Comparison of ENCODE assay signal across 19 cellular contexts in genomic region chr2:182726473-182726872, GRCh38. TPM values are rescaled to one million over a fixed set of nuclear protein-coding genes. Genes with fewer than 3 reads are reported as not detected.
DNase-seq lines count a peak whose midpoint lies in the region; ATAC-seq and TF ChIP-seq lines count a peak whose summit lies in the region.
"Had no signal": no experiment of that assay in that cellular context is flagged by ENCODE, and none has a peak within 500 bp of the region (broad histone marks: within the 10 kb centered on the region; RNA-seq: fewer than 3 reads in every experiment).

No MANE protein-coding gene starts in this region.

- peak; percentile 58 for DNase-seq in A673 (ENCODE audit: low spot score)
- peak; percentile 15 for DNase-seq in GM06990 (ENCODE audit: extremely low read depth, insufficient read length)
- peak; percentile 13 for DNase-seq in NAMALWA (ENCODE audit: low spot score)
- no peak for DNase-seq in Right ventricle myocardium inferior (ENCODE audit: missing footprints)
- DNase-seq in MG63 = no peak
- DNase-seq: BE2C; CD8-positive, alpha-beta memory T cell; DMS 273 treated with DMSO at 0.1 percent for 48 hours; HFFc6; MM.1S; NCI-H1930; NCI-H2171 treated with DMSO at 0.1 percent for 48 hours; NCI-H510A; SHP77 had no signal

- no peak for TF ChIP-seq CTCF in A673 (conservative IDR thresholded peaks at IDR 0.05; ENCODE audit: low read depth, low read length)
- no peak for TF ChIP-seq CTCF in GM06990 (IDR thresholded peaks at IDR 0.05; ENCODE audit: insufficient read depth, low read length, poor library complexity, severe bottlenecking)

- intact Hi-C loops in A673 (cut with micrococcal nuclease; ENCODE audit: unreplicated experiment) (no loop called here), Right ventricle myocardium inferior (cut with DNase I) (no loop called here)

- CTCF ChIA-PET in A673 (lab: Charles Lee) = no interaction called here

- ATAC-seq in HG02610 (IDR thresholded peaks at IDR 0.05; ENCODE audit: unreplicated experiment) (peak; percentile 68), GM21528 (IDR thresholded peaks at IDR 0.05; ENCODE audit: low FRiP score, unreplicated experiment) (no peak), Right ventricle myocardium inferior (no peak)
- ATAC-seq: Panc1 had no signal

- no peaks in the 10 kb centered on the region for H3K9me3 ChIP-seq in A673 (ENCODE audit: low read depth, low read length, poor library complexity, severe bottlenecking)
- no peaks in the 10 kb centered on the region for H3K9me3 ChIP-seq in MG63
- H3K9me3 ChIP-seq: BE2C had no signal

- POLR2A ChIA-PET in A673 (lab: Charles Lee; ENCODE audit: low non-redundant PET) = no interaction called here

- H3K4me3 ChIP-seq in A673 (ENCODE audit: low read depth, low read length, poor library complexity, severe bottlenecking) (no peak overlapping the region), GM06990 (replicated peaks; ENCODE audit: low read depth, low read length) (no peak overlapping the region), MG63 (no peak overlapping the region)

- BruUV-seq in A673 (replicated peaks; lab: Mats Ljungman, UMichigan) = no TSS peak

- no peaks in the 10 kb centered on the region for H3K27me3 ChIP-seq in A673 (replicated peaks; ENCODE audit: insufficient read depth, low read depth, low read length, poor library complexity)
- H3K27me3 ChIP-seq in GM06990 (replicated peaks; ENCODE audit: control insufficient read depth, insufficient read depth, low read length) = no peaks in the 10 kb centered on the region
- H3K27me3 ChIP-seq in MG63 = no peaks in the 10 kb centered on the region
- H3K27me3 ChIP-seq: BE2C had no signal

- H3K4me1 ChIP-seq in A673 (ENCODE audit: insufficient read depth, low read length, poor library complexity, severe bottlenecking) = peaks cover 20% of the 10 kb centered on the region
- H3K4me1 ChIP-seq: BE2C had no signal

- H3K27ac ChIP-seq in A673 (ENCODE audit: low read depth, low read length, poor library complexity, severe bottlenecking) = no peak overlapping the region
- H3K27ac ChIP-seq: HL-60, KMS-11 had no signal

- H3K36me3 ChIP-seq in A673 (ENCODE audit: insufficient read depth, low read length, poor library complexity, severe bottlenecking) (peaks cover 51% of the 10 kb centered on the region), GM06990 (ENCODE audit: control insufficient read depth, insufficient read depth, low read length) (peaks cover 3% of the 10 kb centered on the region), MG63 (peaks cover 42% of the 10 kb centered on the region)
- H3K36me3 ChIP-seq: BE2C had no signal

RNA-seq across cellular contexts. Expression of gene DNAJC10, which starts 10.4 kb away (rescaled TPM):
- total RNA-seq in A673 (2021) = 101 and 106 TPM in 2 replicates
- total RNA-seq in Right ventricle myocardium inferior = 50.7 TPM
- total RNA-seq in MG63 (2014; rRNA removed; shearing (Covaris generic); ENCODE audit: low replicate concordance) = 84.5 and 86.0 TPM in 2 replicates

Comparison
In these comparisons a context has a peak if more than half of its experiments do, and no peak if none do; other contexts are left out.
1. DNase-seq: peak in A673 (single experiment), GM06990 (single experiment) and NAMALWA (single experiment); none in Right ventricle myocardium inferior (single experiment) and MG63 (single experiment).